In the genomic region with DNA sequence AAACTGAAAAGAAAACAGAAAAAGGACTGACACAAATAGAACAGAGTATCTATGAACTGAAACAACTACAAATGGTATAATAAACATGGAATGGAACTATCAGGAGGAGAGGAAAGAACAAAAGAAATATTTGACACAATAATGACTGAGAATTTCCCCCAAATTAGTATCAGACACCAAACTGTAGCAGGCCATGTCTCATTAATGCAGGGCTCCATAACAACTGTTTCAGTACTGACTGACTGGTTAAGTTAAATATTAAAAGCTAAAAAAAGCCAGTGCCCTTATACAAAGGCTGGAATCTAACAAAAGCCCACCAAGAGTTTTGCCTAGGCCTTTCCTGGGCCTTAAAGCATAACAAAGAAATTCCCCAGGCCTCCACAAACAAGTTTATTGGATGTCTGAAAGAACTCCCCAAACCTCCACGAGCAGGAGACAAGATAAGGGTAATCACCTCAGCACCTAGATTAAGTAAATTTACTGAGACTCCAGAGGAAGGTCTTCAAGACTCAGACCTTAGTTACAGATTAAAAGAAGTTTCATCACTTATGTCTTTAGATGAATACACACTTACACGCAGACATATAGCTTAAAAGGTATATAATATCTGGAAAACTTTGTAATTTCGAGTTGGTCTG, we compare ENCODE assay signal across 14 cellular contexts. TPM values are rescaled to one million over a fixed set of nuclear protein-coding genes. Genes with fewer than 3 reads are reported as not detected.
DNase-seq lines count a peak whose midpoint lies in the region; ATAC-seq and TF ChIP-seq lines count a peak whose summit lies in the region.
"Had no signal": no experiment of that assay in that cellular context is flagged by ENCODE, and none has a peak within 500 bp of the region (broad histone marks: within the 10 kb centered on the region; RNA-seq: fewer than 3 reads in every experiment).

No MANE protein-coding gene starts in this region.

- peaks cover 52% of the 10 kb centered on the region for H3K4me1 ChIP-seq in OCI-LY3 (ENCODE audit: low read length)
- peaks cover 7 to 25% of the 10 kb centered on the region in 2 donors for H3K4me1 ChIP-seq in naive thymus-derived CD4-positive, alpha-beta T cell (ENCODE audit: control insufficient read depth in 2 of 2, insufficient read depth in 2 of 2, low read length in 2 of 2)

- H3K27ac Mint-ChIP-seq in naive thymus-derived CD4-positive, alpha-beta T cell, result peak overlapping the region in 7 of 9 donors; percentile 18 to 89 (median 56)
- H3K27ac Mint-ChIP-seq in activated CD8-positive, alpha-beta memory T cell treated with anti-CD3 and anti-CD28 coated beads, Interleukin-2, amount 10 ng/mL, durations not matched to agents 7 days and 5 days, result no peak overlapping the region

- intact Hi-C loops in naive thymus-derived CD4-positive, alpha-beta T cell (cut with micrococcal nuclease), result loop anchor here in 1 of 2 donors (10.0 kb wide), 1 partner anchor 46 kb away; the partner anchor contains the start of gene KPNA1

- H3K36me3 ChIP-seq in H7 (replicated peaks; ENCODE audit: control insufficient read depth, insufficient read depth, low read length) (0 out of 2 replicates have a peak, but pooled peaks cover 2% of the 10 kb centered on the region), OCI-LY3 (replicated peaks; ENCODE audit: low read depth, low read length) (peaks cover 4% of the 10 kb centered on the region), brain microvascular endothelial cell (replicated peaks) (no peaks in the 10 kb centered on the region)
- H3K36me3 ChIP-seq in naive thymus-derived CD4-positive, alpha-beta T cell (ENCODE audit: control insufficient read depth in 2 of 3, insufficient read depth in 3 of 3, low read length in 3 of 3), result peaks cover 0 to 7% (median 0%) of the 10 kb centered on the region in 3 experiments
- H3K36me3 ChIP-seq: adrenal gland had no signal

- H3K36me3 Mint-ChIP-seq in naive thymus-derived CD4-positive, alpha-beta T cell, result peaks cover 4 to 20% (median 8%) of the 10 kb centered on the region in 5 donors
- H3K36me3 Mint-ChIP-seq in activated CD8-positive, alpha-beta memory T cell treated with anti-CD3 and anti-CD28 coated beads, Interleukin-2, amount 10 ng/mL, durations not matched to agents 7 days and 5 days, result peaks cover 15% of the 10 kb centered on the region

- in situ Hi-C loops in brain microvascular endothelial cell (cut with HindIII; ENCODE audit: low pct_ligation_motif_present, low sequenced_read_pairs), result no loop called here

- H3K9me3 ChIP-seq in OCI-LY3 (ENCODE audit: insufficient read depth, low read length), result no peaks in the 10 kb centered on the region
- H3K9me3 ChIP-seq in naive thymus-derived CD4-positive, alpha-beta T cell (ENCODE audit: control insufficient read depth in 2 of 3, low read length in 3 of 3), result no peaks in the 10 kb centered on the region
- H3K9me3 ChIP-seq: adrenal gland had no signal

- H3K9ac ChIP-seq in OCI-LY3 (ENCODE audit: low read length), result peak overlapping the region; percentile 67

- peak; percentile 29 for DNase-seq in H7
- no peak for DNase-seq in naive thymus-derived CD4-positive, alpha-beta T cell
- no peak for DNase-seq in brain microvascular endothelial cell
- DNase-seq in NCI-H524 (lab: John Stamatoyannopoulos, UW), result no peak
- no peak for DNase-seq in activated CD8-positive, alpha-beta memory T cell treated with anti-CD3 and anti-CD28 coated beads, Interleukin-2, amount 10 ng/mL, durations not matched to agents 7 days and 5 days
- DNase-seq: activated CD4-positive, alpha-beta T cell treated with anti-CD3 and anti-CD28 coated beads, Interleukin-2, amount 50 U/mL, for 48 hours; adrenal gland; effector memory CD8-positive, alpha-beta T cell; hypothalamus; Kasumi-1; NCI-H524 treated with DMSO at 0.1 percent for 48 hours had no signal

- H3K27me3 Mint-ChIP-seq in naive thymus-derived CD4-positive, alpha-beta T cell, result no peaks in the 10 kb centered on the region
- no peaks in the 10 kb centered on the region for H3K27me3 Mint-ChIP-seq in activated CD8-positive, alpha-beta memory T cell treated with anti-CD3 and anti-CD28 coated beads, Interleukin-2, amount 10 ng/mL, durations not matched to agents 7 days and 5 days
- H3K27me3 Mint-ChIP-seq: effector memory CD8-positive, alpha-beta T cell had no signal

- CTCF ChIA-PET in naive thymus-derived CD4-positive, alpha-beta T cell (lab: Charles Lee), result no interaction called here
- CTCF ChIA-PET in activated CD8-positive, alpha-beta memory T cell treated with anti-CD3 and anti-CD28 coated beads, Interleukin-2, amount 10 ng/mL, durations not matched to agents 7 days and 5 days (lab: Charles Lee), result no interaction called here

- H3K4me1 Mint-ChIP-seq in naive thymus-derived CD4-positive, alpha-beta T cell, result peaks cover 31 to 68% (median 63%) of the 10 kb centered on the region in 7 donors
- H3K4me1 Mint-ChIP-seq in activated CD8-positive, alpha-beta memory T cell treated with anti-CD3 and anti-CD28 coated beads, Interleukin-2, amount 10 ng/mL, durations not matched to agents 7 days and 5 days, result peaks cover 25% of the 10 kb centered on the region

- H3K4me2 ChIP-seq in OCI-LY3 (ENCODE audit: low read length), result peak overlapping the region; percentile 87

- no peak overlapping the region for H2AFZ ChIP-seq in OCI-LY3 (ENCODE audit: low read depth, low read length)

- H3K27ac ChIP-seq in OCI-LY3 (ENCODE audit: low read length) (peak overlapping the region; percentile 96), brain microvascular endothelial cell (no peak overlapping the region)
- no peak overlapping the region for H3K27ac ChIP-seq in naive thymus-derived CD4-positive, alpha-beta T cell (ENCODE audit: low read depth, low read length)
- H3K27ac ChIP-seq: adrenal gland had no signal

- no peaks in the 10 kb centered on the region for H4K20me1 ChIP-seq in OCI-LY3 (ENCODE audit: insufficient read depth, low read length)

- H3K9me3 Mint-ChIP-seq in naive thymus-derived CD4-positive, alpha-beta T cell, result no peaks in the 10 kb centered on the region
- H3K9me3 Mint-ChIP-seq in activated CD8-positive, alpha-beta memory T cell treated with anti-CD3 and anti-CD28 coated beads, Interleukin-2, amount 10 ng/mL, durations not matched to agents 7 days and 5 days (ENCODE audit: low read depth), result no peaks in the 10 kb centered on the region
- H3K9me3 Mint-ChIP-seq: effector memory CD8-positive, alpha-beta T cell had no signal

- H3K27me3 ChIP-seq in H7 (ENCODE audit: control insufficient read depth, insufficient read depth, low read length), result no peaks in the 10 kb centered on the region
- no peaks in the 10 kb centered on the region for H3K27me3 ChIP-seq in OCI-LY3 (ENCODE audit: low read depth, low read length)
- no peaks in the 10 kb centered on the region for H3K27me3 ChIP-seq in naive thymus-derived CD4-positive, alpha-beta T cell (ENCODE audit: control insufficient read depth in 2 of 2, insufficient read depth in 2 of 2, low read length in 2 of 2)
- no peaks in the 10 kb centered on the region for H3K27me3 ChIP-seq in brain microvascular endothelial cell (replicated peaks)
- H3K27me3 ChIP-seq: adrenal gland had no signal

- peaks cover 65% of the 10 kb centered on the region for H3K79me2 ChIP-seq in OCI-LY3 (ENCODE audit: low read length)

- peak overlapping the region in 6 of 10 donors; percentile 22 to 55 (median 42) for H3K4me3 Mint-ChIP-seq in naive thymus-derived CD4-positive, alpha-beta T cell
- H3K4me3 Mint-ChIP-seq in activated CD8-positive, alpha-beta memory T cell treated with anti-CD3 and anti-CD28 coated beads, Interleukin-2, amount 10 ng/mL, durations not matched to agents 7 days and 5 days, result no peak overlapping the region
- H3K4me3 Mint-ChIP-seq: effector memory CD8-positive, alpha-beta T cell had no signal

- ATAC-seq in GM18867 (IDR thresholded peaks at IDR 0.05; ENCODE audit: unreplicated experiment) (peak; percentile 47), HG03469 (IDR thresholded peaks at IDR 0.05; ENCODE audit: unreplicated experiment) (no peak)
- no peak for ATAC-seq in naive thymus-derived CD4-positive, alpha-beta T cell
- ATAC-seq in activated CD8-positive, alpha-beta memory T cell treated with anti-CD3 and anti-CD28 coated beads, Interleukin-2, amount 10 ng/mL, durations not matched to agents 7 days and 5 days, result no peak
- ATAC-seq: effector memory CD8-positive, alpha-beta T cell had no signal

- H3K4me3 ChIP-seq in H7 (ENCODE audit: insufficient read depth, low read depth, low read length) (no peak overlapping the region), OCI-LY3 (ENCODE audit: low read length) (peak overlapping the region; percentile 65), brain microvascular endothelial cell (ENCODE audit: low read depth, low read length) (no peak overlapping the region)
- no peak overlapping the region for H3K4me3 ChIP-seq in naive thymus-derived CD4-positive, alpha-beta T cell (ENCODE audit: low read length)
- H3K4me3 ChIP-seq: adrenal gland had no signal

- TF ChIP-seq CTCF in OCI-LY3 (IDR thresholded peaks at IDR 0.05; ENCODE audit: low read depth, low read length) (no peak), brain microvascular endothelial cell (IDR thresholded peaks at IDR 0.05; ENCODE audit: low read depth, low read length, missing control alignments) (no peak)

- POLR2A ChIA-PET in naive thymus-derived CD4-positive, alpha-beta T cell (lab: Charles Lee), result interaction anchor here (0.8 kb wide), 1 partner anchor 67 kb away, joined by 3 read pairs; no protein-coding TSS in a partner anchor

RNA-seq across cellular contexts. Expression of gene KPNA1, which starts 45.7 kb away (rescaled TPM):
- total RNA-seq in H7 (2014; rRNA removed; shearing (Covaris generic)), result 20.4 and 34.1 TPM in 2 replicates
- 10 to 100 TPM; 50.6 to 70.2 (median 54.3) TPM for total RNA-seq in naive thymus-derived CD4-positive, alpha-beta T cell
- 10 to 100 TPM; 39.8 to 53.1 TPM for polyA plus RNA-seq in naive thymus-derived CD4-positive, alpha-beta T cell
- 10 to 100 TPM; 45.2 to 65.6 TPM for total RNA-seq in activated CD8-positive, alpha-beta memory T cell treated with anti-CD3 and anti-CD28 coated beads, Interleukin-2, amount 10 ng/mL, durations not matched to agents 7 days and 5 days

RNA-seq across cellular contexts. Expression of gene WDR5B, which starts 53.2 kb away (rescaled TPM):
- total RNA-seq in H7 (2014; rRNA removed; shearing (Covaris generic)), result 1.1 and 1.2 TPM in 2 replicates
- 10 to 100 TPM in 2 of 5 experiments, 1 to 10 TPM in 3; 4.8 to 19.4 (median 6.4) TPM for total RNA-seq in naive thymus-derived CD4-positive, alpha-beta T cell
- 1 to 10 TPM; 1.6 to 2.0 TPM for polyA plus RNA-seq in naive thymus-derived CD4-positive, alpha-beta T cell
- 1 to 10 TPM; 4.6 to 4.8 TPM for total RNA-seq in activated CD8-positive, alpha-beta memory T cell treated with anti-CD3 and anti-CD28 coated beads, Interleukin-2, amount 10 ng/mL, durations not matched to agents 7 days and 5 days
